Comparison of ENCODE assay signal across 1 cellular context in the genomic region with DNA sequence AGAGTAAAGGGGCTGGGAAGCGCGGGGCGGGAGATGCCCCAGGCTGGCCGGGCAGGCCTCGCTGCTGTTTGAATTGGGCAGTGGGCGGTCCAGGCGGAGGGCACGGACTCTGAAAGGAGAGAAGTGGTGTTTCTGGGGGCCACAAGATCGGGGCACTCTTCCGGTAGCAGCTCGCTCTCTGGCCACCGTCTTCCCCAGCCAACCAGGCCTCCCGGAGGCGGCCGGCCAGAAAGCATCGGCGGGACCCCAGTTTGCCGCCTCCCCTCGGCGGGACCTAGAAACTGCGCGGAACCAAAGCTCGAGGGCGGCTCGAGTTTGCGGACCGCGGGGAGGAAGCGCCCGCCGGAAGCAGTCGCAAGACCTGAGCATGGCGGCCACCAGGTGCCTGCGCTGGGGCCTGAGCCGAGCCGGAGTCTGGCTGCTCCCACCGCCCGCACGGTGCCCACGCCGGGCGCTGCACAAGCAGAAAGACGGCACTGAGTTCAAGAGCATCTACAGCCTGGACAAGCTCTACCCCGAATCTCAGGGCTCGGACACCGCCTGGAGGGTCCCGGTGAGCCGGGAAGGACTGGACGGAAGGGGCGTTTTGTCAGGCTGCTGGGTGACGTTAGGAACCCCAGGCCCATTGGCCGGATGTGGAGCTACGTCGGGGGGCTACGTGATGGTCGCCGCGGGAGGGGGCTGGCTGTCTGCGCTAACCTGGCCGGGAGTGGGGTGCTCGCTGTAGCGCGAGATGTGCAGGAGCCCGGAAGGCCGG.
A peak's percentile ranks its signal among the peaks of the same experiment; 100 is the strongest.
TF ChIP-seq lines count a peak whose summit lies in the region.

Gene MRPL58 (plus strand): TSS at position 351 of the 757 bp plus-strand sequence. CDS start 17 bp downstream, at position 368.

TF ChIP-seq in K562, 482 proteins besides CTCF, POLR2A, EP300 and RAD21 (continued from another document and continues in another):
- no peak for TF ChIP-seq ZBTB5 (IDR thresholded peaks at IDR 0.05)
- TF ChIP-seq U2AF1 (optimal IDR thresholded peaks at IDR 0.05; ENCODE audit: low read depth, low read length), result peak; percentile 53
- no peak for TF ChIP-seq ZBTB8A (IDR thresholded peaks at IDR 0.05; ENCODE audit: partially characterized antibody)
- TF ChIP-seq ATF7 (IDR thresholded peaks at IDR 0.05), result peak; percentile 77; the same call in 1 of the 2 replicates
- TF ChIP-seq, protein P1, sequence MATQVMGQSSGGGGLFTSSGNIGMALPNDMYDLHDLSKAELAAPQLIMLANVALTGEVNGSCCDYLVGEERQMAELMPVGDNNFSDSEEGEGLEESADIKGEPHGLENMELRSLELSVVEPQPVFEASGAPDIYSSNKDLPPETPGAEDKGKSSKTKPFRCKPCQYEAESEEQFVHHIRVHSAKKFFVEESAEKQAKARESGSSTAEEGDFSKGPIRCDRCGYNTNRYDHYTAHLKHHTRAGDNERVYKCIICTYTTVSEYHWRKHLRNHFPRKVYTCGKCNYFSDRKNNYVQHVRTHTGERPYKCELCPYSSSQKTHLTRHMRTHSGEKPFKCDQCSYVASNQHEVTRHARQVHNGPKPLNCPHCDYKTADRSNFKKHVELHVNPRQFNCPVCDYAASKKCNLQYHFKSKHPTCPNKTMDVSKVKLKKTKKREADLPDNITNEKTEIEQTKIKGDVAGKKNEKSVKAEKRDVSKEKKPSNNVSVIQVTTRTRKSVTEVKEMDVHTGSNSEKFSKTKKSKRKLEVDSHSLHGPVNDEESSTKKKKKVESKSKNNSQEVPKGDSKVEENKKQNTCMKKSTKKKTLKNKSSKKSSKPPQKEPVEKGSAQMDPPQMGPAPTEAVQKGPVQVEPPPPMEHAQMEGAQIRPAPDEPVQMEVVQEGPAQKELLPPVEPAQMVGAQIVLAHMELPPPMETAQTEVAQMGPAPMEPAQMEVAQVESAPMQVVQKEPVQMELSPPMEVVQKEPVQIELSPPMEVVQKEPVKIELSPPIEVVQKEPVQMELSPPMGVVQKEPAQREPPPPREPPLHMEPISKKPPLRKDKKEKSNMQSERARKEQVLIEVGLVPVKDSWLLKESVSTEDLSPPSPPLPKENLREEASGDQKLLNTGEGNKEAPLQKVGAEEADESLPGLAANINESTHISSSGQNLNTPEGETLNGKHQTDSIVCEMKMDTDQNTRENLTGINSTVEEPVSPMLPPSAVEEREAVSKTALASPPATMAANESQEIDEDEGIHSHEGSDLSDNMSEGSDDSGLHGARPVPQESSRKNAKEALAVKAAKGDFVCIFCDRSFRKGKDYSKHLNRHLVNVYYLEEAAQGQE (CRISPR knock-in tag; IDR thresholded peaks at IDR 0.05; ENCODE audit: low read depth), result no peak
- TF ChIP-seq RNF2 (IDR thresholded peaks at IDR 0.05), result peak; percentile 75; the same call in 1 of the 2 replicates
- TF ChIP-seq OTX1 (CRISPR knock-in tag; IDR thresholded peaks at IDR 0.05), result 0 out of 2 replicates have a peak, but pooled peaks have one; percentile 52
- TF ChIP-seq SIX5 (IDR thresholded peaks at IDR 0.05; ENCODE audit: borderline replicate concordance in 1 of 2, insufficient read depth in 1 of 2, low read depth in 1 of 2, low read length in 2 of 2), result peak; percentile 30 to 47; a peak in 3 of 4 replicates
- TF ChIP-seq ZFX (CRISPR knock-in tag; IDR thresholded peaks at IDR 0.05), result peak; percentile 94
- peak; percentile 65 for TF ChIP-seq HNRNPLL (IDR thresholded peaks at IDR 0.05; ENCODE audit: low read depth, low read length, poor library complexity, severe bottlenecking)
- peak; percentile 79; the same call in 1 of the 2 replicates for TF ChIP-seq ZBTB9 (CRISPR knock-in tag; IDR thresholded peaks at IDR 0.05)
- TF ChIP-seq ASH1L (IDR thresholded peaks at IDR 0.05; ENCODE audit: borderline replicate concordance, low read depth, partially characterized antibody), result no peak
- no peak for TF ChIP-seq SNRNP70 (optimal IDR thresholded peaks at IDR 0.05; ENCODE audit: low read depth, low read length)
- TF ChIP-seq GABPA (tag; conservative IDR thresholded peaks at IDR 0.05; ENCODE audit: low read depth), result peak; percentile 99
- TF ChIP-seq ZFP30 (CRISPR knock-in tag; IDR thresholded peaks at IDR 0.05; ENCODE audit: borderline replicate concordance), result no peak
- TF ChIP-seq, protein P2, sequence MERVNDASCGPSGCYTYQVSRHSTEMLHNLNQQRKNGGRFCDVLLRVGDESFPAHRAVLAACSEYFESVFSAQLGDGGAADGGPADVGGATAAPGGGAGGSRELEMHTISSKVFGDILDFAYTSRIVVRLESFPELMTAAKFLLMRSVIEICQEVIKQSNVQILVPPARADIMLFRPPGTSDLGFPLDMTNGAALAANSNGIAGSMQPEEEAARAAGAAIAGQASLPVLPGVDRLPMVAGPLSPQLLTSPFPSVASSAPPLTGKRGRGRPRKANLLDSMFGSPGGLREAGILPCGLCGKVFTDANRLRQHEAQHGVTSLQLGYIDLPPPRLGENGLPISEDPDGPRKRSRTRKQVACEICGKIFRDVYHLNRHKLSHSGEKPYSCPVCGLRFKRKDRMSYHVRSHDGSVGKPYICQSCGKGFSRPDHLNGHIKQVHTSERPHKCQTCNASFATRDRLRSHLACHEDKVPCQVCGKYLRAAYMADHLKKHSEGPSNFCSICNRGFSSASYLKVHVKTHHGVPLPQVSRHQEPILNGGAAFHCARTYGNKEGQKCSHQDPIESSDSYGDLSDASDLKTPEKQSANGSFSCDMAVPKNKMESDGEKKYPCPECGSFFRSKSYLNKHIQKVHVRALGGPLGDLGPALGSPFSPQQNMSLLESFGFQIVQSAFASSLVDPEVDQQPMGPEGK (CRISPR knock-in tag; IDR thresholded peaks at IDR 0.05; ENCODE audit: borderline replicate concordance), result no peak
- TF ChIP-seq ZSCAN32 (CRISPR knock-in tag; IDR thresholded peaks at IDR 0.05), result no peak
- no peak for TF ChIP-seq ZNF41 (CRISPR knock-in tag; conservative IDR thresholded peaks at IDR 0.05)
- peak in 1 of 2 experiments; percentile 98; a peak in 2 of 4 replicates for TF ChIP-seq TRIM24 (IDR thresholded peaks at IDR 0.05)
- no peak for TF ChIP-seq HNRNPH1 (optimal IDR thresholded peaks at IDR 0.05; ENCODE audit: low read depth, low read length)
- TF ChIP-seq TBL1XR1 (IDR thresholded peaks at IDR 0.05; ENCODE audit: low read length in 2 of 2), result peak in 1 of 2 experiments; percentile 63; a peak in 1 of 4 replicates
- TF ChIP-seq TFAM (CRISPR knock-in tag; conservative IDR thresholded peaks at IDR 0.05), result no peak
- no peak for TF ChIP-seq KAT7 (CRISPR knock-in tag; IDR thresholded peaks at IDR 0.05; ENCODE audit: borderline replicate concordance)
- TF ChIP-seq ILK (tag; IDR thresholded peaks at IDR 0.05; ENCODE audit: borderline replicate concordance, low read depth), result no peak
- TF ChIP-seq, protein P3, sequence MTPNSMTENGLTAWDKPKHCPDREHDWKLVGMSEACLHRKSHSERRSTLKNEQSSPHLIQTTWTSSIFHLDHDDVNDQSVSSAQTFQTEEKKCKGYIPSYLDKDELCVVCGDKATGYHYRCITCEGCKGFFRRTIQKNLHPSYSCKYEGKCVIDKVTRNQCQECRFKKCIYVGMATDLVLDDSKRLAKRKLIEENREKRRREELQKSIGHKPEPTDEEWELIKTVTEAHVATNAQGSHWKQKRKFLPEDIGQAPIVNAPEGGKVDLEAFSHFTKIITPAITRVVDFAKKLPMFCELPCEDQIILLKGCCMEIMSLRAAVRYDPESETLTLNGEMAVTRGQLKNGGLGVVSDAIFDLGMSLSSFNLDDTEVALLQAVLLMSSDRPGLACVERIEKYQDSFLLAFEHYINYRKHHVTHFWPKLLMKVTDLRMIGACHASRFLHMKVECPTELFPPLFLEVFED (CRISPR knock-in tag; conservative IDR thresholded peaks at IDR 0.05), result no peak
- TF ChIP-seq IFI16 (CRISPR knock-in tag; IDR thresholded peaks at IDR 0.05), result no peak
- peak; percentile 87 for TF ChIP-seq FOXP1 (CRISPR knock-in tag; IDR thresholded peaks at IDR 0.05)
- peak in 1 of 2 experiments; percentile 87; a peak in 1 of 4 replicates for TF ChIP-seq KDM4B (IDR thresholded peaks at IDR 0.05; ENCODE audit: borderline replicate concordance in 2 of 2, low read depth in 1 of 2)
- TF ChIP-seq CGGBP1 (CRISPR knock-in tag; IDR thresholded peaks at IDR 0.05), result no peak
- no peak for TF ChIP-seq ZKSCAN8 (CRISPR knock-in tag; IDR thresholded peaks at IDR 0.05)
- TF ChIP-seq MITF (IDR thresholded peaks at IDR 0.05), result no peak
- TF ChIP-seq ZNF668 (CRISPR knock-in tag; IDR thresholded peaks at IDR 0.05), result peak; percentile 41; the same call in 1 of the 2 replicates
- TF ChIP-seq KLF6 (CRISPR knock-in tag; IDR thresholded peaks at IDR 0.05; ENCODE audit: borderline replicate concordance), result peak; percentile 75; the same call in 1 of the 2 replicates
- TF ChIP-seq, protein P4, sequence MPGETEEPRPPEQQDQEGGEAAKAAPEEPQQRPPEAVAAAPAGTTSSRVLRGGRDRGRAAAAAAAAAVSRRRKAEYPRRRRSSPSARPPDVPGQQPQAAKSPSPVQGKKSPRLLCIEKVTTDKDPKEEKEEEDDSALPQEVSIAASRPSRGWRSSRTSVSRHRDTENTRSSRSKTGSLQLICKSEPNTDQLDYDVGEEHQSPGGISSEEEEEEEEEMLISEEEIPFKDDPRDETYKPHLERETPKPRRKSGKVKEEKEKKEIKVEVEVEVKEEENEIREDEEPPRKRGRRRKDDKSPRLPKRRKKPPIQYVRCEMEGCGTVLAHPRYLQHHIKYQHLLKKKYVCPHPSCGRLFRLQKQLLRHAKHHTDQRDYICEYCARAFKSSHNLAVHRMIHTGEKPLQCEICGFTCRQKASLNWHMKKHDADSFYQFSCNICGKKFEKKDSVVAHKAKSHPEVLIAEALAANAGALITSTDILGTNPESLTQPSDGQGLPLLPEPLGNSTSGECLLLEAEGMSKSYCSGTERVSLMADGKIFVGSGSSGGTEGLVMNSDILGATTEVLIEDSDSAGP (CRISPR knock-in tag; IDR thresholded peaks at IDR 0.05), result 0 out of 2 replicates have a peak, but pooled peaks have one; percentile 12
- peak; percentile 66; the same call in 1 of the 2 replicates for TF ChIP-seq SMAD3 (CRISPR knock-in tag; conservative IDR thresholded peaks at IDR 0.05)
- peak; percentile 33; the same call in 1 of the 2 replicates for TF ChIP-seq GABPB2 (CRISPR knock-in tag; conservative IDR thresholded peaks at IDR 0.05)
- TF ChIP-seq FOXK2 (conservative IDR thresholded peaks at IDR 0.05 in 1 of 2, IDR thresholded peaks at IDR 0.05 in 1 of 2; ENCODE audit: low read depth in 2 of 2), result peak in 1 of 2 experiments; percentile 43; a peak in 1 of 4 replicates
- TF ChIP-seq TCF15 (CRISPR knock-in tag; IDR thresholded peaks at IDR 0.05), result 0 out of 2 replicates have a peak, but pooled peaks have one; percentile 62
- TF ChIP-seq ZNF764 (CRISPR knock-in tag; IDR thresholded peaks at IDR 0.05; ENCODE audit: low read depth), result peak; percentile 77
- TF ChIP-seq PHF20 (IDR thresholded peaks at IDR 0.05; ENCODE audit: partially characterized antibody), result peak; percentile 96
- no peak for TF ChIP-seq TSC22D4 (tag; IDR thresholded peaks at IDR 0.05)
- TF ChIP-seq, protein P5, sequence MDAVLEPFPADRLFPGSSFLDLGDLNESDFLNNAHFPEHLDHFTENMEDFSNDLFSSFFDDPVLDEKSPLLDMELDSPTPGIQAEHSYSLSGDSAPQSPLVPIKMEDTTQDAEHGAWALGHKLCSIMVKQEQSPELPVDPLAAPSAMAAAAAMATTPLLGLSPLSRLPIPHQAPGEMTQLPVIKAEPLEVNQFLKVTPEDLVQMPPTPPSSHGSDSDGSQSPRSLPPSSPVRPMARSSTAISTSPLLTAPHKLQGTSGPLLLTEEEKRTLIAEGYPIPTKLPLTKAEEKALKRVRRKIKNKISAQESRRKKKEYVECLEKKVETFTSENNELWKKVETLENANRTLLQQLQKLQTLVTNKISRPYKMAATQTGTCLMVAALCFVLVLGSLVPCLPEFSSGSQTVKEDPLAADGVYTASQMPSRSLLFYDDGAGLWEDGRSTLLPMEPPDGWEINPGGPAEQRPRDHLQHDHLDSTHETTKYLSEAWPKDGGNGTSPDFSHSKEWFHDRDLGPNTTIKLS (IDR thresholded peaks at IDR 0.05; ENCODE audit: borderline replicate concordance, low read depth), result peak; percentile 20; the same call in 1 of the 2 replicates
